In the genomic region with DNA sequence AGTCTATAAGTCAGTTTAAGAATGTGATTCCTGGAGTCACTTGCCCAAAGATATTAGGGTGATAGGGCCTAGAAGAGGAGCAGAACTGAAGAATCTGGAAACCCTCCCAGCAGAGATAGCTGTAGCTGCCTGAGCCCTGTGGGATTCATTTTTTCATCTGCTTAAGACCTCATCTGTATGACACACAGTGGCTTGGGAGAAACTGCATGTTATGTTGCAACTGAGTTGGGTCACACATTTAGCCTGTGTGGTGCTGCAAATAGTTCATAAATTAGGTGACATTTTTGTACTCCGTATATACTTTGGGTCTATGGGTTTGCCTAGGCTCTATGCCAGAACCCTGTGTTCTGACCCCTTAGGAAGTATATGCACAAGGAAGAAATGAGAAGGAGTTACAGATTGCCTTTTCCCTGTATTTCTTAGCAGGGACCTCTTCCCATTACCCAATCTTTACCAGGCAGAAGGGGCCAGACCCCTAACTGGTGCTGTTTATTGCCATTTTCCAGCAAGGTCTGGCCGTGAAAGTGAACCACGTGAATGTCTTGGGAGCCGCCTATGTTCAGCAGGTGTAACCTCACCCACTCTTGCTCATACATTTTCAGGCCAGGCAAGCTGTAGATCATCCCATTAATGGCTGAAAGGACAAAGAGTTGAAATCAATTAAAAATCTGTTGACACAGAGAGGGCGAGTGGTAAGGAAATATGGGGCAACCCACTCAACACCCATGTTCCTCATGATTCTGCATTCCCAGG, we compare ENCODE assay signal across 14 cellular contexts. TPM values are rescaled to one million over a fixed set of nuclear protein-coding genes. Genes with fewer than 3 reads are reported as not detected.
DNase-seq lines count a peak whose midpoint lies in the region; ATAC-seq, FAIRE-seq and TF ChIP-seq lines count a peak whose summit lies in the region.
"Had no signal": no experiment of that assay in that cellular context is flagged by ENCODE, and none has a peak within 500 bp of the region (broad histone marks: within the 10 kb centered on the region; RNA-seq: fewer than 3 reads in every experiment).

No MANE protein-coding gene starts in this region.

- ATAC-seq in GM23338 (no peak), esophagus mucosa (peak; percentile 78), psoas muscle (peak in 3 of 4 donors; percentile 53 to 68 (median 59))

- H3K4me3 ChIP-seq in GM23338, result no peak overlapping the region
- H3K4me3 ChIP-seq in psoas muscle, result no peak overlapping the region
- H3K4me3 ChIP-seq: neural progenitor cell, thoracic aorta had no signal

- H3F3A ChIP-seq in GM23338 (replicated peaks; ENCODE audit: low read depth), result no peaks in the 10 kb centered on the region

- intact Hi-C loops in psoas muscle (cut with DNase I), result no loop called here

- TF ChIP-seq CTCF in GM23338 (conservative IDR thresholded peaks at IDR 0.05; ENCODE audit: low read depth in 2 of 2) (no peak), psoas muscle (IDR thresholded peaks at IDR 0.05) (no peak)

- no peaks in the 10 kb centered on the region for H3K36me3 Mint-ChIP-seq in GM23338 (ENCODE audit: low read depth)
- H3K36me3 Mint-ChIP-seq: neural progenitor cell had no signal

- H3K27ac Mint-ChIP-seq in GM23338, result peak overlapping the region; percentile 97
- H3K27ac Mint-ChIP-seq: activated naive CD8-positive, alpha-beta T cell; neural progenitor cell had no signal

- H3K4me1 ChIP-seq in GM23338 (ENCODE audit: insufficient read depth) (peaks cover 20% of the 10 kb centered on the region; the same call in 1 of the 2 replicates), psoas muscle (no peaks in the 10 kb centered on the region)

- H3K27me3 ChIP-seq in GM23338 (ENCODE audit: insufficient read depth) (no peaks in the 10 kb centered on the region), psoas muscle (ENCODE audit: insufficient read depth in 3 of 3, low read length in 2 of 3) (no peaks in the 10 kb centered on the region)
- H3K27me3 ChIP-seq: neural progenitor cell had no signal

- H2AFZ ChIP-seq in GM23338, result no peak overlapping the region

- H3K4me3 Mint-ChIP-seq in GM23338, result no peak overlapping the region
- H3K4me3 Mint-ChIP-seq: activated naive CD8-positive, alpha-beta T cell; neural progenitor cell had no signal

- peaks cover 43% of the 10 kb centered on the region for H3K4me1 Mint-ChIP-seq in GM23338

- H3K9me2 ChIP-seq in GM23338 (ENCODE audit: insufficient read depth), result no peaks in the 10 kb centered on the region

- TF ChIP-seq POLR2A in H54 (IDR thresholded peaks at IDR 0.05; ENCODE audit: low read depth, low read length), result no peak
- TF ChIP-seq POLR2A in erythroblast (IDR thresholded peaks at IDR 0.05; ENCODE audit: low read length), result no peak

- H3K9me3 Mint-ChIP-seq in GM23338, result no peaks in the 10 kb centered on the region
- H3K9me3 Mint-ChIP-seq: neural progenitor cell had no signal

- no peaks in the 10 kb centered on the region for H3K27me3 Mint-ChIP-seq in GM23338 (ENCODE audit: insufficient read depth, low read depth, poor library complexity)
- H3K27me3 Mint-ChIP-seq: activated naive CD8-positive, alpha-beta T cell had no signal

- H4K20me1 ChIP-seq in GM23338 (replicated peaks; ENCODE audit: insufficient read depth), result no peaks in the 10 kb centered on the region

- FAIRE-seq in H54 (lab: Jason Lieb, UNC), result no peak

- H3K36me3 ChIP-seq in GM23338 (ENCODE audit: insufficient read depth), result no peaks in the 10 kb centered on the region
- no peaks in the 10 kb centered on the region for H3K36me3 ChIP-seq in psoas muscle (ENCODE audit: insufficient read depth in 1 of 2, low read depth in 1 of 2)
- H3K36me3 ChIP-seq: neural progenitor cell, thoracic aorta had no signal

- no peak for DNase-seq in GM23338 (ENCODE audit: low spot score)
- peak; percentile 50 for DNase-seq in NCI-H69 (lab: John Stamatoyannopoulos, UW)
- DNase-seq in psoas muscle, result no peak
- no peak for DNase-seq in NCI-H1930 (lab: John Stamatoyannopoulos, UW)
- DNase-seq in H54 (ENCODE audit: insufficient read length, low spot score), result no peak
- DNase-seq in erythroblast (lab: John Stamatoyannopoulos, UW), result no peak
- no peak for DNase-seq in dedifferentiated amniotic fluid mesenchymal stem cell (ENCODE audit: extremely low spot score)
- DNase-seq: activated CD8-positive, alpha-beta memory T cell treated with anti-CD3 and anti-CD28 coated beads for 24 hours; NCI-H226; T-helper 1 cell had no signal

- no peaks in the 10 kb centered on the region for H3K79me2 ChIP-seq in GM23338 (replicated peaks; ENCODE audit: insufficient read depth)

- WGBS in psoas muscle, 3 donors, result 85 to 90% (median 88%) methylated on average over 5 of the region's 5 CpGs

- H3K27ac ChIP-seq in GM23338 (ENCODE audit: low read depth) (no peak overlapping the region), psoas muscle (no peak overlapping the region)
- H3K27ac ChIP-seq: neural progenitor cell, thoracic aorta had no signal

- H3K9me3 ChIP-seq in psoas muscle, result no peaks in the 10 kb centered on the region
- H3K9me3 ChIP-seq: thoracic aorta had no signal

- no peak overlapping the region for H3K4me2 ChIP-seq in GM23338
- H3K4me2 ChIP-seq: neural progenitor cell had no signal

TF ChIP-seq in GM23338, 12 proteins besides CTCF, POLR2A, EP300 and RAD21 (continues in another document):
- TF ChIP-seq, protein P1, sequence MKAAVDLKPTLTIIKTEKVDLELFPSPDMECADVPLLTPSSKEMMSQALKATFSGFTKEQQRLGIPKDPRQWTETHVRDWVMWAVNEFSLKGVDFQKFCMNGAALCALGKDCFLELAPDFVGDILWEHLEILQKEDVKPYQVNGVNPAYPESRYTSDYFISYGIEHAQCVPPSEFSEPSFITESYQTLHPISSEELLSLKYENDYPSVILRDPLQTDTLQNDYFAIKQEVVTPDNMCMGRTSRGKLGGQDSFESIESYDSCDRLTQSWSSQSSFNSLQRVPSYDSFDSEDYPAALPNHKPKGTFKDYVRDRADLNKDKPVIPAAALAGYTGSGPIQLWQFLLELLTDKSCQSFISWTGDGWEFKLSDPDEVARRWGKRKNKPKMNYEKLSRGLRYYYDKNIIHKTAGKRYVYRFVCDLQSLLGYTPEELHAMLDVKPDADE (IDR thresholded peaks at IDR 0.05), result no peak
- TF ChIP-seq NANOG (IDR thresholded peaks at IDR 0.05; ENCODE audit: borderline replicate concordance) (no peak), CREB1 (CRISPR knock-in tag; IDR thresholded peaks at IDR 0.05; ENCODE audit: low read depth) (no peak), EZH2phosphoT487 (IDR thresholded peaks at IDR 0.05; ENCODE audit: unreplicated experiment) (no peak), POLR2AphosphoS5 (IDR thresholded peaks at IDR 0.05; ENCODE audit: low read depth) (no peak), STAT1 (IDR thresholded peaks at IDR 0.05; ENCODE audit: unreplicated experiment) (no peak)
- TF ChIP-seq, protein P2, sequence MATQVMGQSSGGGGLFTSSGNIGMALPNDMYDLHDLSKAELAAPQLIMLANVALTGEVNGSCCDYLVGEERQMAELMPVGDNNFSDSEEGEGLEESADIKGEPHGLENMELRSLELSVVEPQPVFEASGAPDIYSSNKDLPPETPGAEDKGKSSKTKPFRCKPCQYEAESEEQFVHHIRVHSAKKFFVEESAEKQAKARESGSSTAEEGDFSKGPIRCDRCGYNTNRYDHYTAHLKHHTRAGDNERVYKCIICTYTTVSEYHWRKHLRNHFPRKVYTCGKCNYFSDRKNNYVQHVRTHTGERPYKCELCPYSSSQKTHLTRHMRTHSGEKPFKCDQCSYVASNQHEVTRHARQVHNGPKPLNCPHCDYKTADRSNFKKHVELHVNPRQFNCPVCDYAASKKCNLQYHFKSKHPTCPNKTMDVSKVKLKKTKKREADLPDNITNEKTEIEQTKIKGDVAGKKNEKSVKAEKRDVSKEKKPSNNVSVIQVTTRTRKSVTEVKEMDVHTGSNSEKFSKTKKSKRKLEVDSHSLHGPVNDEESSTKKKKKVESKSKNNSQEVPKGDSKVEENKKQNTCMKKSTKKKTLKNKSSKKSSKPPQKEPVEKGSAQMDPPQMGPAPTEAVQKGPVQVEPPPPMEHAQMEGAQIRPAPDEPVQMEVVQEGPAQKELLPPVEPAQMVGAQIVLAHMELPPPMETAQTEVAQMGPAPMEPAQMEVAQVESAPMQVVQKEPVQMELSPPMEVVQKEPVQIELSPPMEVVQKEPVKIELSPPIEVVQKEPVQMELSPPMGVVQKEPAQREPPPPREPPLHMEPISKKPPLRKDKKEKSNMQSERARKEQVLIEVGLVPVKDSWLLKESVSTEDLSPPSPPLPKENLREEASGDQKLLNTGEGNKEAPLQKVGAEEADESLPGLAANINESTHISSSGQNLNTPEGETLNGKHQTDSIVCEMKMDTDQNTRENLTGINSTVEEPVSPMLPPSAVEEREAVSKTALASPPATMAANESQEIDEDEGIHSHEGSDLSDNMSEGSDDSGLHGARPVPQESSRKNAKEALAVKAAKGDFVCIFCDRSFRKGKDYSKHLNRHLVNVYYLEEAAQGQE (IDR thresholded peaks at IDR 0.05; ENCODE audit: unreplicated experiment), result no peak

RNA-seq across cellular contexts. Expression of a gene that starts 41.9 kb away (rescaled TPM):
- total RNA-seq in GM23338 (2014; rRNA removed; shearing (Covaris generic)), result 39.1 and 42.8 TPM in 2 replicates
- polyA plus RNA-seq in GM23338 (2016; fragmentation: Nextera tagmentation; extraction: Ambion mirVana) (9.9 and 11.1 TPM in 2 replicates), psoas muscle (100 to 1,000 TPM in 2 of 3 donors, 10 to 100 TPM in 1; 75.0 to 150 (median 139) TPM)
- total RNA-seq in esophagus mucosa (4.1 TPM), psoas muscle (100 to 1,000 TPM in 2 of 4 donors, 10 to 100 TPM in 2; 23.6 to 151 (median 83.3) TPM)

RNA-seq across cellular contexts. Expression of a gene that starts 58.6 kb away (rescaled TPM):
- total RNA-seq in GM23338 (2014; rRNA removed; shearing (Covaris generic)), result not detected in 2 replicates
- polyA plus RNA-seq in GM23338 (2016; fragmentation: Nextera tagmentation; extraction: Ambion mirVana) (0.10 and 0.16 TPM in 2 replicates), psoas muscle (under 1 TPM in 2 of 3 donors, not detected in 1; 0.01 to 0.08 TPM)
- total RNA-seq in esophagus mucosa (0.20 TPM), psoas muscle (under 1 TPM in 3 of 4 donors, not detected in 1; 0.07 to 0.22 (median 0.08) TPM)
